8 cellular contexts compared by ENCODE assay signal in the genomic region with DNA sequence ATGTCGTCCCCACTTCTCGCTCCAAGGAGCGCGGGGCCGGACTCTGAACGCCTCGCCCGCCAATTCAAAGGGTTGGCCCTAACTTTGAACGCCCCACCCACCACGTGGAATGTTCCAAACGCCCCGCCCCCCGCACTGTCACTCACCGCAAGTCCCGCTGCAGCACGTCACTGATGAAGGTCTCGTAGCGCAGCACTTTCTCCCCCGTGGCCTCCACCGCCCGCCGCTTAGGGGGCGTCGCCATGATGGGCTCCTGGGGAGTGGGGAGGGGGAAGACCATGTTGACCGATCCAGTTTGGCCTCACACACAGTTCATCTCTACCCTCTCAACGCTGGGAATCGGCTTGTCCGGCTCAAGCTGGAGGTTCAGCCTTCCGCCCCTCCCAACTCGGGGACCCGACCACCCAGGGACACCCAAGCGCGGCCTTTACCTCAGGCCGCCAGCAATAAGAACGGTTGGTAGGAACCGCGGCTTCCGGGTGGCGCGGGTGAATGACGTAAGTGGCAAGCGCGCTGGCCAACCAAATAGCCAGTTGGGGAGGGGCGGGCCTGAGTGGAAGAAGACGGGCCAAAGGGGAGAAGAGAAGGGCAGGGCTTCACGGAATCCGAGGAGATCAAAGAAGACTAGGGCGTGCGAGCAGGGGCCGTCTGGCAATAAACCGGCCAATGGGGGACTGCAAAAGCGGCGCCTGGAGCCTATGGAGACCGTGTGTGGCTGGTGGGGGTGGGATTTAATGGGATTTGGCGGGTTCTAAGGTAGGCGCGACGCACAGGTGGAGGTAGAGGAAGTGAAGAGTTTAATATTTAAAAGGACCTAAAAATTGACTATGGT. TPM values are rescaled to one million over a fixed set of nuclear protein-coding genes. Genes with fewer than 3 reads are reported as not detected.
DNase-seq lines count a peak whose midpoint lies in the region; ATAC-seq and TF ChIP-seq lines count a peak whose summit lies in the region.

A gene with protein sequence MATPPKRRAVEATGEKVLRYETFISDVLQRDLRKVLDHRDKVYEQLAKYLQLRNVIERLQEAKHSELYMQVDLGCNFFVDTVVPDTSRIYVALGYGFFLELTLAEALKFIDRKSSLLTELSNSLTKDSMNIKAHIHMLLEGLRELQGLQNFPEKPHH (minus strand): TSS at position 497 of the 832 bp plus-strand sequence. CDS start 253 bp downstream, at position 244.

- CTCF ChIA-PET in activated CD4-positive, alpha-beta T cell treated with anti-CD3 and anti-CD28 coated beads, Interleukin-2, amount 10 ng/mL, durations not matched to agents 7 days and 5 days (lab: Charles Lee) = interaction anchor here (0.6 kb wide), 1 partner anchor 180 kb away, joined by 4 read pairs; no protein-coding TSS in a partner anchor

- H3K9me3 Mint-ChIP-seq in activated CD4-positive, alpha-beta T cell treated with anti-CD3 and anti-CD28 coated beads, Interleukin-2, amount 10 ng/mL, durations not matched to agents 7 days and 5 days = peaks cover 3% of the 10 kb centered on the region

- H3K9me3 ChIP-seq in BE2C = no peaks in the 10 kb centered on the region

- H3K27me3 Mint-ChIP-seq in activated CD4-positive, alpha-beta T cell treated with anti-CD3 and anti-CD28 coated beads, Interleukin-2, amount 10 ng/mL, durations not matched to agents 7 days and 5 days = no peaks in the 10 kb centered on the region

- H3K4me1 ChIP-seq in BE2C = no peaks in the 10 kb centered on the region

- peak within 1 kb of the TSS; percentile 73 for H3K4me3 ChIP-seq in BE2C (ENCODE audit: low read depth, low read length)
- peak within 1 kb of the TSS; percentile 75 for H3K4me3 ChIP-seq in coronary artery

- peaks cover 38% of the 10 kb centered on the region for H3K4me1 Mint-ChIP-seq in activated CD4-positive, alpha-beta T cell treated with anti-CD3 and anti-CD28 coated beads, Interleukin-2, amount 10 ng/mL, durations not matched to agents 7 days and 5 days

- ATAC-seq in GM19324 (IDR thresholded peaks at IDR 0.05; ENCODE audit: low FRiP score, unreplicated experiment) = peak; percentile 84
- ATAC-seq in HG03469 (IDR thresholded peaks at IDR 0.05; ENCODE audit: unreplicated experiment) = peak; percentile 66

- TF ChIP-seq CTCF in BE2C (IDR thresholded peaks at IDR 0.05; ENCODE audit: low read depth, low read length) (no peak), coronary artery (IDR thresholded peaks at IDR 0.05) (no peak)

- peak; percentile 92 for DNase-seq in BE2C
- peak; percentile 97 for DNase-seq in NCI-H69 (lab: John Stamatoyannopoulos, UW)
- DNase-seq in activated CD4-positive, alpha-beta T cell treated with anti-CD3 and anti-CD28 coated beads, Interleukin-2, amount 10 ng/mL, durations not matched to agents 7 days and 5 days = peak; percentile 94
- DNase-seq in coronary artery (ENCODE audit: low spot score) = peak; percentile 96
- peak; percentile 97 for DNase-seq in left kidney (ENCODE audit: low read depth, low spot score)
- DNase-seq in stimulated activated CD4-positive, alpha-beta T cell treated with anti-CD3 and anti-CD28 coated beads, Interleukin-2, amount 100 ng/mL, for 24 hours = peak; percentile 91 to 93

- peak within 1 kb of the TSS; percentile 99 for H3K27ac Mint-ChIP-seq in activated CD4-positive, alpha-beta T cell treated with anti-CD3 and anti-CD28 coated beads, Interleukin-2, amount 10 ng/mL, durations not matched to agents 7 days and 5 days

- H3K27ac ChIP-seq in coronary artery = peak within 1 kb of the TSS; percentile 46 to 94

- POLR2A ChIA-PET in activated CD4-positive, alpha-beta T cell treated with anti-CD3 and anti-CD28 coated beads, Interleukin-2, amount 10 ng/mL, durations not matched to agents 7 days and 5 days (lab: Charles Lee) = no interaction called here

- peaks cover 34% of the 10 kb centered on the region for H3K36me3 Mint-ChIP-seq in activated CD4-positive, alpha-beta T cell treated with anti-CD3 and anti-CD28 coated beads, Interleukin-2, amount 10 ng/mL, durations not matched to agents 7 days and 5 days (ENCODE audit: low read depth)

- H3K36me3 ChIP-seq in BE2C = peaks cover 9% of the 10 kb centered on the region

- peak within 1 kb of the TSS; percentile 86 for H3K4me3 Mint-ChIP-seq in activated CD4-positive, alpha-beta T cell treated with anti-CD3 and anti-CD28 coated beads, Interleukin-2, amount 10 ng/mL, durations not matched to agents 7 days and 5 days

- H3K27me3 ChIP-seq in BE2C = no peaks in the 10 kb centered on the region

RNA-seq across cellular contexts. Expression of the gene that starts here (rescaled TPM):
- polyA plus RNA-seq in BE2C (2012; ENCODE audit: insufficient read depth, insufficient read length, low read depth) = 106 TPM
- total RNA-seq in activated CD4-positive, alpha-beta T cell treated with anti-CD3 and anti-CD28 coated beads, Interleukin-2, amount 10 ng/mL, durations not matched to agents 7 days and 5 days = 100 to 1,000 TPM; 181 to 187 TPM

Comparison
In these comparisons a context has a peak if more than half of its experiments do, and no peak if none do; other contexts are left out.
1. Peak in every context shown above with its lines: DNase-seq, ATAC-seq, H3K4me3 ChIP-seq and H3K27ac ChIP-seq.